Comparison of ENCODE assay signal across 10 cellular contexts in genomic region chr15:67147410-67147949, GRCh38.
DNase-seq lines count a peak whose midpoint lies in the region; ATAC-seq and TF ChIP-seq lines count a peak whose summit lies in the region.
"Had no signal": no experiment of that assay in that cellular context is flagged by ENCODE, and none has a peak within 500 bp of the region (broad histone marks: within the 10 kb centered on the region; RNA-seq: fewer than 3 reads in every experiment).

No MANE protein-coding gene starts in this region.

- no peaks in the 10 kb centered on the region for H4K20me1 ChIP-seq in smooth muscle cell (ENCODE audit: low read depth)

- peaks cover 61% of the 10 kb centered on the region for H3F3A ChIP-seq in smooth muscle cell (ENCODE audit: low read depth)

- peaks cover 72% of the 10 kb centered on the region for H3K4me1 Mint-ChIP-seq in activated CD8-positive, alpha-beta T cell treated with anti-CD3 and anti-CD28 coated beads for 36 hours (ENCODE audit: low read depth)

- no peaks in the 10 kb centered on the region for H3K9me3 ChIP-seq in smooth muscle cell (replicated peaks; ENCODE audit: low read depth)

- peak overlapping the region; percentile 88 for H3K9ac ChIP-seq in smooth muscle cell (ENCODE audit: low read depth)
- H3K9ac ChIP-seq: KMS-11 had no signal

- H3K27me3 Mint-ChIP-seq in activated CD8-positive, alpha-beta T cell treated with anti-CD3 and anti-CD28 coated beads for 36 hours: no peaks in the 10 kb centered on the region

- intact Hi-C loops in activated CD8-positive, alpha-beta T cell treated with anti-CD3 and anti-CD28 coated beads for 36 hours (cut with micrococcal nuclease): loop anchor here (5.0 kb wide), 1 partner anchor 45 kb away; no protein-coding TSS in a partner anchor

- no peaks in the 10 kb centered on the region for H3K36me3 Mint-ChIP-seq in activated CD8-positive, alpha-beta T cell treated with anti-CD3 and anti-CD28 coated beads for 36 hours (ENCODE audit: low read depth)

- POLR2A ChIA-PET in activated CD8-positive, alpha-beta T cell treated with anti-CD3 and anti-CD28 coated beads for 36 hours (lab: Charles Lee): interaction anchor here (0.6 to 1.7 kb wide), 5 partner anchors 7 to 65 kb away, joined by 3 to 5 read pairs (median 3); no protein-coding TSS in a partner anchor

- H3K79me2 ChIP-seq in smooth muscle cell (ENCODE audit: low read depth): peaks cover 52% of the 10 kb centered on the region

- H3K4me3 ChIP-seq in smooth muscle cell: no peak overlapping the region
- H3K4me3 ChIP-seq: GM12878 had no signal

- peaks cover 69% of the 10 kb centered on the region for H3K4me1 ChIP-seq in smooth muscle cell (ENCODE audit: low read depth)

- no peaks in the 10 kb centered on the region for H3K9me3 Mint-ChIP-seq in activated CD8-positive, alpha-beta T cell treated with anti-CD3 and anti-CD28 coated beads for 36 hours

- H3K27ac ChIP-seq in smooth muscle cell (ENCODE audit: low read depth): peak overlapping the region; percentile 99
- H3K27ac ChIP-seq: KMS-11 had no signal

- 63% methylated on average over 6 of the region's 6 CpGs for WGBS in smooth muscle cell (ENCODE audit: low lambda C conversion rate)

- H2AFZ ChIP-seq in smooth muscle cell (ENCODE audit: low read depth): no peak overlapping the region

- TF ChIP-seq CTCF in activated CD8-positive, alpha-beta T cell treated with anti-CD3 and anti-CD28 coated beads for 36 hours (IDR thresholded peaks at IDR 0.05): no peak
- no peak for TF ChIP-seq CTCF in smooth muscle cell (IDR thresholded peaks at IDR 0.05; ENCODE audit: borderline replicate concordance, insufficient read depth, poor library complexity, severe bottlenecking)

- no peaks in the 10 kb centered on the region for H3K27me3 ChIP-seq in smooth muscle cell (ENCODE audit: low read depth)

- H3K4me3 Mint-ChIP-seq in activated CD8-positive, alpha-beta T cell treated with anti-CD3 and anti-CD28 coated beads for 36 hours: no peak overlapping the region

- no peaks in the 10 kb centered on the region for H3K36me3 ChIP-seq in smooth muscle cell (ENCODE audit: low read depth)

- CTCF ChIA-PET in activated CD8-positive, alpha-beta T cell treated with anti-CD3 and anti-CD28 coated beads for 36 hours (lab: Charles Lee): interaction anchor here (0.9 kb wide), 1 partner anchor 31 kb away, joined by 3 read pairs; no protein-coding TSS in a partner anchor

- H3K4me2 ChIP-seq in smooth muscle cell: peak overlapping the region; percentile 78
- H3K4me2 ChIP-seq: KMS-11 had no signal

- DNase-seq in HT-29 (ENCODE audit: low spot score) (peak; percentile 69), islet precursor cell (peak; percentile 77), smooth muscle cell (lab: John Stamatoyannopoulos, UW; ENCODE audit: unreplicated experiment) (no peak), DMS 273 (lab: John Stamatoyannopoulos, UW; ENCODE audit: unreplicated experiment) (no peak), HK-2 (ENCODE audit: unreplicated experiment) (no peak), left lobe of liver (ENCODE audit: low spot score) (no peak), NCI-H1930 (lab: John Stamatoyannopoulos, UW) (no peak)
- no peak for DNase-seq in activated CD8-positive, alpha-beta T cell treated with anti-CD3 and anti-CD28 coated beads for 36 hours

- peak overlapping the region; percentile 84 for H3K27ac Mint-ChIP-seq in activated CD8-positive, alpha-beta T cell treated with anti-CD3 and anti-CD28 coated beads for 36 hours

- ATAC-seq in activated CD8-positive, alpha-beta T cell treated with anti-CD3 and anti-CD28 coated beads for 36 hours: no peak
- ATAC-seq in left lobe of liver: no peak
- ATAC-seq: GM12878 had no signal

Comparison
In these comparisons a context has a peak if more than half of its experiments do, and no peak if none do; other contexts are left out.
1. DNase-seq: peak in HT-29 (single experiment) and islet precursor cell (single experiment); none in activated CD8-positive, alpha-beta T cell treated with anti-CD3 and anti-CD28 coated beads for 36 hours (single experiment), smooth muscle cell (single experiment), DMS 273 (single experiment), HK-2 (single experiment), left lobe of liver (single experiment) and NCI-H1930 (0 of 2).